ENCODE assay signal across 21 cellular contexts in the genomic region with DNA sequence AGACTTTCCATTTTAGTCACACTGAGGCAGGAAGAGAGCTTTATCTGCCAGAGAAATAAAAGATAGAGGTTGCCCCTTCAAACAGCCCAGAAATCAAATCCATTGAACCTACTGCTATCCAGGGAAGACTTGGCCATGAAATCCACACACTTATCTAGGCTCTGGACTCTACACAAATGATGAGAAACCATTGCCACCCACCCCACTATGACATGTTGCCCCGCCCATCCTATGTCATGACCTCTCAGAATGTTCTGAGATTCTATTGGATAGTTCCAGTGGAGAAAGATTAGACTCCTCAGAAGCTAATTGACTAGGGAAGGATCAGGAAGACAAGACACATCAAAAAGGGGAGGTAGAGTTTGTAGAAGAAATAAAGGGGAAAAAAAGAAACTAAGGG. TPM values are rescaled to one million over a fixed set of nuclear protein-coding genes. Genes with fewer than 3 reads are reported as not detected.
DNase-seq lines count a peak whose midpoint lies in the region; FAIRE-seq and TF ChIP-seq lines count a peak whose summit lies in the region.
"Had no signal": no experiment of that assay in that cellular context is flagged by ENCODE, and none has a peak within 500 bp of the region (broad histone marks: within the 10 kb centered on the region; RNA-seq: fewer than 3 reads in every experiment).

A gene (plus strand): TSS at position 301 of the 400 bp plus-strand sequence. CDS start 1,684 bp downstream, outside the sequence.

- H3K27ac Mint-ChIP-seq in HFFc6 = peak within 1 kb of the TSS; percentile 28
- H3K27ac Mint-ChIP-seq in astrocyte (ENCODE audit: unreplicated experiment) = no peak within 1 kb of the TSS
- H3K27ac Mint-ChIP-seq in activated T-helper 2 cell treated with anti-CD3 and anti-CD28 coated beads, Interferon-gamma antibody, Interleukin-2, Interleukin-4, amounts not matched to agents 10 μg/mL and 5 μg/mL and 100 μg/mL, durations not matched to agents 14 hours and 24 hours and 36 hours = no peak within 1 kb of the TSS
- H3K27ac Mint-ChIP-seq: CD4-positive, alpha-beta T cell; CD8-positive, alpha-beta memory T cell; GM23338; H9 had no signal

- peak within 1 kb of the TSS; percentile 7 for H3K4me2 ChIP-seq in astrocyte (ENCODE audit: low read length)
- H3K4me2 ChIP-seq in smooth muscle cell = peak within 1 kb of the TSS; percentile 61
- H3K4me2 ChIP-seq: BLaER1 treated with 17β-estradiol and CSF1 and Interleukin-3, amounts not matched to agents 10 nM and 100 nM; GM23338 had no signal

- H3K36me3 Mint-ChIP-seq in HFFc6 (ENCODE audit: low read depth) = no peaks in the 10 kb centered on the region
- H3K36me3 Mint-ChIP-seq in astrocyte (ENCODE audit: low read depth, unreplicated experiment) = no peaks in the 10 kb centered on the region
- H3K36me3 Mint-ChIP-seq in activated T-helper 2 cell treated with anti-CD3 and anti-CD28 coated beads, Interferon-gamma antibody, Interleukin-2, Interleukin-4, amounts not matched to agents 10 μg/mL and 5 μg/mL and 100 μg/mL, durations not matched to agents 14 hours and 24 hours and 36 hours (ENCODE audit: low read depth) = no peaks in the 10 kb centered on the region
- H3K36me3 Mint-ChIP-seq: CD14-positive monocyte; CD8-positive, alpha-beta memory T cell had no signal

- no peaks in the 10 kb centered on the region for H3K79me2 ChIP-seq in astrocyte (ENCODE audit: insufficient read depth, low read length)
- H3K79me2 ChIP-seq in smooth muscle cell (ENCODE audit: low read depth) = no peaks in the 10 kb centered on the region

- DNase-seq in HFFc6 (no peak), astrocyte (ENCODE audit: low read depth) (no peak), smooth muscle cell (lab: John Stamatoyannopoulos, UW; ENCODE audit: unreplicated experiment) (no peak), GM19239 (ENCODE audit: insufficient read length, low spot score) (no peak)
- DNase-seq in activated CD8-positive, alpha-beta memory T cell treated with anti-CD3 and anti-CD28 coated beads, Interleukin-2, amount 50 U/mL, for 48 hours = no peak
- no peak for DNase-seq in activated T-helper 2 cell treated with anti-CD3 and anti-CD28 coated beads, Interferon-gamma antibody, Interleukin-2, Interleukin-4, amounts not matched to agents 10 μg/mL and 5 μg/mL and 100 μg/mL, durations not matched to agents 14 hours and 24 hours and 36 hours (ENCODE audit: low spot score)
- DNase-seq: AML-193; BE2C; CD8-positive, alpha-beta memory T cell; DMS 273 treated with DMSO at 0.1 percent for 48 hours; DMS79; GDM1; H9 had no signal

- H3K27me3 Mint-ChIP-seq in HFFc6 (ENCODE audit: insufficient read depth) (peaks cover 8% of the 10 kb centered on the region; the same call in 1 of the 2 replicates), astrocyte (ENCODE audit: low read depth, unreplicated experiment) (peaks cover 7% of the 10 kb centered on the region)
- no peaks in the 10 kb centered on the region for H3K27me3 Mint-ChIP-seq in activated T-helper 2 cell treated with anti-CD3 and anti-CD28 coated beads, Interferon-gamma antibody, Interleukin-2, Interleukin-4, amounts not matched to agents 10 μg/mL and 5 μg/mL and 100 μg/mL, durations not matched to agents 14 hours and 24 hours and 36 hours (ENCODE audit: low read depth)

- H3K36me3 ChIP-seq in astrocyte (ENCODE audit: insufficient read depth, low read length) (no peaks in the 10 kb centered on the region), smooth muscle cell (ENCODE audit: low read depth) (no peaks in the 10 kb centered on the region)
- H3K36me3 ChIP-seq: BE2C; BLaER1 treated with 17β-estradiol and CSF1 and Interleukin-3, amounts not matched to agents 10 nM and 100 nM had no signal

- H3K27me3 ChIP-seq in astrocyte (ENCODE audit: insufficient read depth, low read length) (no peaks in the 10 kb centered on the region), smooth muscle cell (ENCODE audit: low read depth) (no peaks in the 10 kb centered on the region)
- H3K27me3 ChIP-seq: BE2C; BLaER1 treated with 17β-estradiol and CSF1 and Interleukin-3, amounts not matched to agents 10 nM and 100 nM had no signal

- H3K9me3 Mint-ChIP-seq in HFFc6 (no peaks in the 10 kb centered on the region), astrocyte (ENCODE audit: unreplicated experiment) (no peaks in the 10 kb centered on the region)
- no peaks in the 10 kb centered on the region for H3K9me3 Mint-ChIP-seq in activated T-helper 2 cell treated with anti-CD3 and anti-CD28 coated beads, Interferon-gamma antibody, Interleukin-2, Interleukin-4, amounts not matched to agents 10 μg/mL and 5 μg/mL and 100 μg/mL, durations not matched to agents 14 hours and 24 hours and 36 hours
- H3K9me3 Mint-ChIP-seq: CD4-positive, alpha-beta T cell; CD8-positive, alpha-beta memory T cell; GM23338; H9 had no signal

- H3K9me3 ChIP-seq in astrocyte (ENCODE audit: insufficient read depth, low read depth, low read length) (no peaks in the 10 kb centered on the region), smooth muscle cell (replicated peaks; ENCODE audit: low read depth) (no peaks in the 10 kb centered on the region)
- H3K9me3 ChIP-seq: BE2C; BLaER1 treated with 17β-estradiol and CSF1 and Interleukin-3, amounts not matched to agents 10 nM and 100 nM had no signal

- WGBS in smooth muscle cell (ENCODE audit: low lambda C conversion rate) = 90% methylated on average over 1 of the region's 1 CpG

- H3F3A ChIP-seq in smooth muscle cell (ENCODE audit: low read depth) = no peaks in the 10 kb centered on the region

- H2AFZ ChIP-seq in astrocyte (ENCODE audit: low read depth, low read length) = no peak within 1 kb of the TSS
- H2AFZ ChIP-seq in smooth muscle cell (ENCODE audit: low read depth) = peak within 1 kb of the TSS; percentile 7
- H2AFZ ChIP-seq: GM23338 had no signal

- H3K9ac ChIP-seq in astrocyte (ENCODE audit: low read length) = no peak within 1 kb of the TSS
- no peak within 1 kb of the TSS for H3K9ac ChIP-seq in smooth muscle cell (ENCODE audit: low read depth)
- H3K9ac ChIP-seq: BLaER1 treated with 17β-estradiol and CSF1 and Interleukin-3, amounts not matched to agents 10 nM and 100 nM had no signal

- TF ChIP-seq CTCF in HFFc6 (IDR thresholded peaks at IDR 0.05) = no peak
- TF ChIP-seq CTCF in astrocyte (IDR thresholded peaks at IDR 0.05; ENCODE audit: insufficient read depth, low read depth, low read length) = no peak
- no peak for TF ChIP-seq CTCF in smooth muscle cell (IDR thresholded peaks at IDR 0.05; ENCODE audit: borderline replicate concordance, insufficient read depth, poor library complexity, severe bottlenecking)

- H3K4me1 ChIP-seq in astrocyte (ENCODE audit: insufficient read depth, low read length) (peaks cover 8% of the 10 kb centered on the region), smooth muscle cell (ENCODE audit: low read depth) (no peaks in the 10 kb centered on the region)
- H3K4me1 ChIP-seq: BE2C had no signal

- FAIRE-seq in astrocyte (lab: Jason Lieb, UNC) = no peak
- no peak for FAIRE-seq in GM19239 (lab: Jason Lieb, UNC)
- FAIRE-seq: D721Med, GM12878 had no signal

- intact Hi-C loops in activated T-helper 2 cell treated with anti-CD3 and anti-CD28 coated beads, Interferon-gamma antibody, Interleukin-2, Interleukin-4, amounts not matched to agents 10 μg/mL and 5 μg/mL and 100 μg/mL, durations not matched to agents 14 hours and 24 hours and 36 hours (cut with micrococcal nuclease) = no loop called here

- H4K20me1 ChIP-seq in astrocyte (ENCODE audit: insufficient read depth, low read length) (no peaks in the 10 kb centered on the region), smooth muscle cell (ENCODE audit: low read depth) (no peaks in the 10 kb centered on the region)
- H4K20me1 ChIP-seq: BLaER1 treated with 17β-estradiol and CSF1 and Interleukin-3, amounts not matched to agents 10 nM and 100 nM had no signal

- H3K4me3 ChIP-seq in astrocyte (ENCODE audit: insufficient read depth, low read depth, low read length) = no peak within 1 kb of the TSS
- no peak within 1 kb of the TSS for H3K4me3 ChIP-seq in smooth muscle cell
- H3K4me3 ChIP-seq: BLaER1 treated with 17β-estradiol and CSF1 and Interleukin-3, amounts not matched to agents 10 nM and 100 nM; GM12878; GM23338 had no signal

- no peak within 1 kb of the TSS for H3K27ac ChIP-seq in astrocyte (ENCODE audit: low read depth, low read length)
- H3K27ac ChIP-seq in smooth muscle cell (ENCODE audit: low read depth) = peak within 1 kb of the TSS; percentile 72
- H3K27ac ChIP-seq: BLaER1 treated with 17β-estradiol and CSF1 and Interleukin-3, amounts not matched to agents 10 nM and 100 nM had no signal

- H3K4me3 Mint-ChIP-seq in HFFc6 = no peak within 1 kb of the TSS
- H3K4me3 Mint-ChIP-seq in astrocyte (ENCODE audit: unreplicated experiment) = no peak within 1 kb of the TSS
- H3K4me3 Mint-ChIP-seq in activated T-helper 2 cell treated with anti-CD3 and anti-CD28 coated beads, Interferon-gamma antibody, Interleukin-2, Interleukin-4, amounts not matched to agents 10 μg/mL and 5 μg/mL and 100 μg/mL, durations not matched to agents 14 hours and 24 hours and 36 hours (ENCODE audit: low read depth) = no peak within 1 kb of the TSS
- H3K4me3 Mint-ChIP-seq: CD14-positive monocyte; CD4-positive, alpha-beta T cell; CD8-positive, alpha-beta memory T cell; GM23338; H9 had no signal

- H3K4me1 Mint-ChIP-seq in HFFc6 (ENCODE audit: low read depth) (peaks cover 41% of the 10 kb centered on the region), astrocyte (ENCODE audit: low read depth, unreplicated experiment) (peaks cover 5% of the 10 kb centered on the region)
- no peaks in the 10 kb centered on the region for H3K4me1 Mint-ChIP-seq in activated T-helper 2 cell treated with anti-CD3 and anti-CD28 coated beads, Interferon-gamma antibody, Interleukin-2, Interleukin-4, amounts not matched to agents 10 μg/mL and 5 μg/mL and 100 μg/mL, durations not matched to agents 14 hours and 24 hours and 36 hours (ENCODE audit: low read depth)
- H3K4me1 Mint-ChIP-seq: CD14-positive monocyte; CD8-positive, alpha-beta memory T cell; GM23338; H9 had no signal

RNA-seq across cellular contexts. Expression of the gene that starts here (rescaled TPM):
- not detected for total RNA-seq in HFFc6 (2021; fragmentation: NEBNext Ultra II Directional; extraction: Animal tissue kit (Norgen Biotek cat#: 25700))
- not detected in 2 replicates for total RNA-seq in astrocyte
- total RNA-seq in smooth muscle cell = not detected in 2 replicates
- not detected in 2 replicates for polyA plus RNA-seq in smooth muscle cell
- total RNA-seq in activated T-helper 2 cell treated with anti-CD3 and anti-CD28 coated beads, Interferon-gamma antibody, Interleukin-2, Interleukin-4, amounts not matched to agents 10 μg/mL and 5 μg/mL and 100 μg/mL, durations not matched to agents 14 hours and 24 hours and 36 hours = not detected in 2 replicates
- total RNA-seq: A172; A673; CD4-positive, alpha-beta T cell; CD8-positive, alpha-beta memory T cell; GM12878; GM23338; H9 had no signal
- polyA plus RNA-seq: CD14-positive monocyte; CD8-positive, alpha-beta memory T cell; GM12878; GM23338 had no signal
